Comparison of ENCODE assay signal across 9 cellular contexts in the genomic region with DNA sequence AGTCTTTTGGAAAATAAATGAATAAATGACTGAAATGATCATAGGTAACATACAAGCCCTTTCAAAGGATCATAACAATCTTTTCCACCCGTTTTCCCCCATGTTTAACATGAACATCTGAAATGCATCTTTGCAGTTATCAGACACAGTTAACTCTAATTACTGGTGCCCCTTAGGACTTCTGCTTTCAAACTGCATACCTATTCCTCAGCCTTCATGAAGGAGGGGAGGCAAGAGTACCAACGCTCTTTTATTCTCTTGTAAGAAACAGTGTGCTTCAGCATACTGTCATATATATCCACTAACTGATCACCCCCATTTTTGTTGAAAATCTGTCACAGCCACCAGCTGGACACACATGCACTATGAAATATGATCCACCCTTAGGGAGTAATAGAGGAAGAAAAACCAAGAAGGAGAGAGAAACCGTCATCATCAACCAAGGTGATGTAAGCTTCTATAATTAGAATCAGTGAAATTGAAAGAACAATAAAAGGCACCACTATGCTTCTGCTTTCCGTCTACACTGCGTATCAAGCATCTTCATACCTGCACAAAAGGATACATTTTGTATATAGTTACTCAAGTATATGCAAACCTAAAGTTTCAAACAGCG.
DNase-seq lines count a peak whose midpoint lies in the region; ATAC-seq and TF ChIP-seq lines count a peak whose summit lies in the region.
"Had no signal": no experiment of that assay in that cellular context is flagged by ENCODE, and none has a peak within 500 bp of the region (broad histone marks: within the 10 kb centered on the region; RNA-seq: fewer than 3 reads in every experiment).

No MANE protein-coding gene starts in this region.

- no peaks in the 10 kb centered on the region for H3K9me3 ChIP-seq in ascending aorta
- no peaks in the 10 kb centered on the region for H3K9me3 ChIP-seq in stomach

- no peaks in the 10 kb centered on the region for H3K27me3 ChIP-seq in ascending aorta
- H3K27me3 ChIP-seq in stomach, result no peaks in the 10 kb centered on the region

- H3K27ac ChIP-seq in ascending aorta, result peak overlapping the region in 1 of 2 donors; percentile 26
- H3K27ac ChIP-seq in stomach, result no peak overlapping the region
- H3K27ac ChIP-seq: HL-60 had no signal

- no peak for TF ChIP-seq EP300 in stomach (IDR thresholded peaks at IDR 0.05)

- no peak for TF ChIP-seq POLR2A in stomach (IDR thresholded peaks at IDR 0.05)

- 73 to 81% (median 77%) methylated on average over 6 of the region's 6 CpGs for WGBS in stomach, 5 donors

- H3K4me3 ChIP-seq in ascending aorta (peak overlapping the region in 1 of 2 donors; percentile 28), stomach (no peak overlapping the region)

- intact Hi-C loops in ascending aorta (cut with DNase I), result no loop called here
- intact Hi-C loops in stomach (cut with DNase I; ENCODE audit: low total_unique reads), result no loop called here

- ATAC-seq in GM19395 (IDR thresholded peaks at IDR 0.05; ENCODE audit: unreplicated experiment) (peak; percentile 92), HG03196 (IDR thresholded peaks at IDR 0.05; ENCODE audit: unreplicated experiment) (peak; percentile 89)

- no peaks in the 10 kb centered on the region for H3K4me1 ChIP-seq in ascending aorta
- H3K4me1 ChIP-seq in stomach, result peaks cover 0 to 26% (median 10%) of the 10 kb centered on the region in 4 donors

- DNase-seq in DMS53 (lab: John Stamatoyannopoulos, UW) (peak; percentile 96), RPMI8226 (peak; percentile 5), glomerular visceral epithelial cell (ENCODE audit: extremely low spot score) (peak; percentile 26), ascending aorta (ENCODE audit: low spot score in 2 of 2) (no peak), stomach (no peak)
- DNase-seq in stimulated activated CD4-positive, alpha-beta T cell treated with anti-CD3 and anti-CD28 coated beads, Interleukin-2, amount 100 ng/mL, for 24 hours, result no peak

- no peak for TF ChIP-seq CTCF in ascending aorta (IDR thresholded peaks at IDR 0.05)
- TF ChIP-seq CTCF in stomach (IDR thresholded peaks at IDR 0.05), result no peak

- H3K36me3 ChIP-seq in ascending aorta (peaks cover 0 to 3% of the 10 kb centered on the region in 2 donors), stomach (peaks cover 0 to 16% (median 4%) of the 10 kb centered on the region in 4 donors)

Comparison
In these comparisons a context has a peak if more than half of its experiments do, and no peak if none do; other contexts are left out.
1. DNase-seq: peak in DMS53 (single experiment), RPMI8226 (single experiment) and glomerular visceral epithelial cell (single experiment); none in ascending aorta (0 of 2), stomach (single experiment) and stimulated activated CD4-positive, alpha-beta T cell treated with anti-CD3 and anti-CD28 coated beads, Interleukin-2, amount 100 ng/mL, for 24 hours (0 of 2).